ENCODE assay signal across 11 cellular contexts in genomic region chr10:26879744-26880143, GRCh38. TPM values are rescaled to one million over a fixed set of nuclear protein-coding genes. Genes with fewer than 3 reads are reported as not detected.
DNase-seq lines count a peak whose midpoint lies in the region; ATAC-seq and TF ChIP-seq lines count a peak whose summit lies in the region.
"Had no signal": no experiment of that assay in that cellular context is flagged by ENCODE, and none has a peak within 500 bp of the region (broad histone marks: within the 10 kb centered on the region; RNA-seq: fewer than 3 reads in every experiment).

No MANE protein-coding gene starts in this region.

- H3K4me2 ChIP-seq in MM.1S (ENCODE audit: low read depth, low read length): no peak overlapping the region
- no peak overlapping the region for H3K4me2 ChIP-seq in OCI-LY7 (ENCODE audit: low read length)
- H3K4me2 ChIP-seq: PC-9 had no signal

- no peak overlapping the region for H3K4me3 ChIP-seq in MM.1S (ENCODE audit: low read length)
- no peak overlapping the region for H3K4me3 ChIP-seq in OCI-LY7 (ENCODE audit: low read depth, low read length, poor library complexity, severe bottlenecking)
- no peak overlapping the region for H3K4me3 ChIP-seq in mucosa of descending colon
- H3K4me3 ChIP-seq in gastroesophageal sphincter: no peak overlapping the region
- H3K4me3 ChIP-seq: PC-9 had no signal

- H4K20me1 ChIP-seq in MM.1S (ENCODE audit: insufficient read depth, low read length): no peaks in the 10 kb centered on the region
- H4K20me1 ChIP-seq in OCI-LY7 (ENCODE audit: insufficient read depth, low read length): no peaks in the 10 kb centered on the region

- WGBS in gastroesophageal sphincter (ENCODE audit: low coverage in 1 of 2), 2 donors: 44 to 54% methylated on average over 5 of the region's 5 CpGs

- no TSS peak for BruUV-seq in OCI-LY7 (replicated peaks; lab: Mats Ljungman, UMichigan)

- TF ChIP-seq CTCF in MM.1S (IDR thresholded peaks at IDR 0.05; ENCODE audit: low read length) (no peak), OCI-LY7 (conservative IDR thresholded peaks at IDR 0.05; ENCODE audit: low read length) (no peak), mucosa of descending colon (IDR thresholded peaks at IDR 0.05) (no peak), gastroesophageal sphincter (IDR thresholded peaks at IDR 0.05) (no peak)

- peak; percentile 86 for ATAC-seq in mucosa of descending colon
- no peak for ATAC-seq in HG03095 (IDR thresholded peaks at IDR 0.05; ENCODE audit: unreplicated experiment)
- ATAC-seq in gastroesophageal sphincter: no peak

- TF ChIP-seq POLR2A in gastroesophageal sphincter (IDR thresholded peaks at IDR 0.05): no peak

- H3K9me2 ChIP-seq in MM.1S (replicated peaks; ENCODE audit: insufficient read depth, low read length) (no peaks in the 10 kb centered on the region), OCI-LY7 (ENCODE audit: insufficient read depth, low read length) (no peaks in the 10 kb centered on the region)

- intact Hi-C loops in OCI-LY7 (cut with micrococcal nuclease; ENCODE audit: unreplicated experiment) (loop anchor here (5.0 kb wide), 2 partner anchors 197 to 272 kb away; no protein-coding TSS in a partner anchor), mucosa of descending colon (cut with DNase I, micrococcal nuclease) (loop anchor here (5.0 kb wide), 1 partner anchor 152 kb away; no protein-coding TSS in a partner anchor)

- H3K27me3 ChIP-seq in MM.1S (replicated peaks; ENCODE audit: insufficient read depth, low read length) (no peaks in the 10 kb centered on the region), gastroesophageal sphincter (peaks cover 52% of the 10 kb centered on the region)

- DNase-seq in DMS153 treated with DMSO at 0.1 percent for 48 hours (lab: John Stamatoyannopoulos, UW; ENCODE audit: unreplicated experiment) (peak; percentile 44), MM.1S (peak; percentile 28), OCI-LY7 (ENCODE audit: low spot score) (peak; percentile 17), mucosa of descending colon (peak in 2 of 3 donors; percentile 62 to 71)
- no peak for DNase-seq in stimulated activated naive CD4-positive, alpha-beta T cell (lab: John Stamatoyannopoulos, UW)
- DNase-seq: activated naive CD4-positive, alpha-beta T cell treated with anti-CD3 and anti-CD28 coated beads for 36 hours; Kasumi-1; T1000 had no signal

- POLR2A ChIA-PET in OCI-LY7 (lab: Charles Lee): interaction anchor here (0.9 kb wide), 1 partner anchor 15 kb away, joined by 3 read pairs; no protein-coding TSS in a partner anchor

- CTCF ChIA-PET in OCI-LY7 (lab: Charles Lee; ENCODE audit: unreplicated experiment): interaction anchor here (0.6 kb wide), 1 partner anchor 154 kb away, joined by 3 read pairs; no protein-coding TSS in a partner anchor

- H3K27ac ChIP-seq in MM.1S (ENCODE audit: low read length) (no peak overlapping the region), OCI-LY7 (ENCODE audit: low read depth, low read length, poor library complexity, severe bottlenecking) (no peak overlapping the region), gastroesophageal sphincter (no peak overlapping the region)
- H3K27ac ChIP-seq: PC-9 had no signal

- H3F3A ChIP-seq in MM.1S (ENCODE audit: insufficient read depth, low read length): no peaks in the 10 kb centered on the region

- no peaks in the 10 kb centered on the region for H3K79me2 ChIP-seq in MM.1S (ENCODE audit: low read length)
- no peaks in the 10 kb centered on the region for H3K79me2 ChIP-seq in OCI-LY7 (ENCODE audit: insufficient read depth, low read depth, low read length)

- H3K4me1 ChIP-seq in MM.1S (ENCODE audit: low read length) (0 out of 2 replicates have a peak, but pooled peaks cover 3% of the 10 kb centered on the region), OCI-LY7 (ENCODE audit: insufficient read depth, low read length, poor library complexity, severe bottlenecking) (peaks cover 5% of the 10 kb centered on the region), mucosa of descending colon (ENCODE audit: low read depth) (no peaks in the 10 kb centered on the region), gastroesophageal sphincter (no peaks in the 10 kb centered on the region)

- H3K36me3 ChIP-seq in MM.1S (replicated peaks; ENCODE audit: insufficient read depth, low read length): no peaks in the 10 kb centered on the region
- H3K36me3 ChIP-seq in OCI-LY7 (ENCODE audit: insufficient read depth, low read length): no peaks in the 10 kb centered on the region
- H3K36me3 ChIP-seq in mucosa of descending colon (ENCODE audit: low read depth): no peaks in the 10 kb centered on the region
- no peaks in the 10 kb centered on the region for H3K36me3 ChIP-seq in gastroesophageal sphincter

- no peak overlapping the region for H3K9ac ChIP-seq in MM.1S (ENCODE audit: low read length)

- H2AFZ ChIP-seq in MM.1S (ENCODE audit: low read length) (no peak overlapping the region), OCI-LY7 (ENCODE audit: low read length) (peak overlapping the region; percentile 69)
- H2AFZ ChIP-seq: PC-9 had no signal

- no peaks in the 10 kb centered on the region for H3K9me3 ChIP-seq in MM.1S (replicated peaks; ENCODE audit: insufficient read depth, low read length)
- H3K9me3 ChIP-seq in OCI-LY7 (ENCODE audit: low read length): no peaks in the 10 kb centered on the region
- H3K9me3 ChIP-seq in mucosa of descending colon: no peaks in the 10 kb centered on the region
- H3K9me3 ChIP-seq in gastroesophageal sphincter: no peaks in the 10 kb centered on the region

- TF ChIP-seq EP300 in gastroesophageal sphincter (IDR thresholded peaks at IDR 0.05): no peak

RNA-seq across cellular contexts. Expression of gene ABI1, which starts 19.0 kb away (rescaled TPM):
- 57.4 and 62.4 TPM in 2 replicates for total RNA-seq in OCI-LY7 (2014; rRNA removed; shearing (Covaris generic))
- total RNA-seq in OCI-LY7 (2022) (76.9 and 87.6 TPM in 2 replicates), mucosa of descending colon (10 to 100 TPM; 54.0 to 63.5 (median 62.4) TPM), gastroesophageal sphincter (10 to 100 TPM; 46.4 to 70.9 (median 50.8) TPM)

Comparison
In these comparisons a context has a peak if more than half of its experiments do, and no peak if none do; other contexts are left out.
1. DNase-seq: peak in DMS153 treated with DMSO at 0.1 percent for 48 hours (single experiment), MM.1S (single experiment), OCI-LY7 (single experiment) and mucosa of descending colon (2 of 3); none in stimulated activated naive CD4-positive, alpha-beta T cell (0 of 6).